22 cellular contexts compared by ENCODE assay signal in the genomic region with DNA sequence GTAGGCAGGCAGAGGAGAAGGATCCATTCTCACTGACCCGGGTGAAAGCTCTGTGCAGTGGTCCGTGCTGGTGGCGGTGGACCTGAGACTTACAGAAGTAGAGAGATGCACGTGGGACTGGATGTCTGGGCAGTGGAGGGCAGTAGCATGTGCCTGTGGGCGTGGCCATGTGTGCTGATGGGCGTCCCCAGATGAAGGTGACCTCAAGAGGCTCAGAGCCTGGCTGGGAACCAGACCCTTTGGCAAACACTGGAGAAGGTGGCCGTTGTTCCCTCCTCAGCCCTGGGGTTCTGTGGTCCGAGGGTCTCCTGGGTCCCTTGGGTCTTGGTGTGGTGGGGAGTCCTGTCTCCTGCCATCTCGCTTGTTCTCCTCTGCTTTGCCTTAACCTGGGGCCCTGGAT. TPM values are rescaled to one million over a fixed set of nuclear protein-coding genes. Genes with fewer than 3 reads are reported as not detected.
DNase-seq lines count a peak whose midpoint lies in the region; ATAC-seq and TF ChIP-seq lines count a peak whose summit lies in the region.
"Had no signal": no experiment of that assay in that cellular context is flagged by ENCODE, and none has a peak within 500 bp of the region (broad histone marks: within the 10 kb centered on the region; RNA-seq: fewer than 3 reads in every experiment).

No MANE protein-coding gene starts in this region.

- H3K36me3 ChIP-seq in stomach = peaks cover 0 to 6% (median 0%) of the 10 kb centered on the region in 4 donors
- H3K36me3 ChIP-seq: SJSA1 had no signal

- ATAC-seq in GM21723 (IDR thresholded peaks at IDR 0.05; ENCODE audit: unreplicated experiment) = no peak

- no peaks in the 10 kb centered on the region for H3K27me3 Mint-ChIP-seq in activated CD4-positive, alpha-beta memory T cell treated with anti-CD3 and anti-CD28 coated beads for 36 hours

- DNase-seq in NCI-H82 (lab: John Stamatoyannopoulos, UW) = peak; percentile 54
- DNase-seq in NCI-H82 treated with DMSO at 0.1 percent for 48 hours (lab: John Stamatoyannopoulos, UW; ENCODE audit: unreplicated experiment) = no peak
- DNase-seq in SK-MEL-5 (ENCODE audit: low read depth, low spot score) = peak; percentile 27
- peak; percentile 29 for DNase-seq in myocyte (ENCODE audit: low read depth)
- peak; percentile 34 for DNase-seq in stomach
- DNase-seq in activated CD4-positive, alpha-beta memory T cell treated with anti-CD3 and anti-CD28 coated beads for 36 hours = no peak
- no peak for DNase-seq in stimulated activated naive CD4-positive, alpha-beta T cell treated with Interleukin-2 at 50 U/mL for 16 hours (lab: John Stamatoyannopoulos, UW)
- DNase-seq: 8988T, ACHN, DMS153, DND-41, Kasumi-1, NCI-H1105, NCI-H2029, NCI-H446 treated with DMSO at 0.1 percent for 48 hours, NCI-H526 treated with DMSO at 0.1 percent for 48 hours, Right ventricle myocardium superior, RPMI8226 had no signal

- no peaks in the 10 kb centered on the region for H3K4me1 Mint-ChIP-seq in activated CD4-positive, alpha-beta memory T cell treated with anti-CD3 and anti-CD28 coated beads for 36 hours (ENCODE audit: low read depth)

- TF ChIP-seq CTCF in stomach (IDR thresholded peaks at IDR 0.05) = no peak

- H3K4me3 Mint-ChIP-seq in activated CD4-positive, alpha-beta memory T cell treated with anti-CD3 and anti-CD28 coated beads for 36 hours = no peak overlapping the region

- in situ Hi-C loops in SK-MEL-5 (cut with HindIII; ENCODE audit: low pct_unique_long_range_greater_than_20kb, low sequenced_read_pairs) = no loop called here

- TF ChIP-seq POLR2A in stomach (IDR thresholded peaks at IDR 0.05) = no peak

- 60 to 79% (median 65%) methylated on average over 9 of the region's 9 CpGs for WGBS in stomach, 5 donors

- H3K27me3 ChIP-seq in stomach = no peaks in the 10 kb centered on the region
- H3K27me3 ChIP-seq: SJSA1 had no signal

- POLR2A ChIA-PET in activated CD4-positive, alpha-beta memory T cell treated with anti-CD3 and anti-CD28 coated beads for 36 hours (lab: Charles Lee) = no interaction called here

- no peak overlapping the region for H3K27ac ChIP-seq in stomach
- H3K27ac ChIP-seq: HL-60, SJSA1 had no signal

- TF ChIP-seq EP300 in stomach (IDR thresholded peaks at IDR 0.05) = no peak

- CTCF ChIA-PET in activated CD4-positive, alpha-beta memory T cell treated with anti-CD3 and anti-CD28 coated beads for 36 hours (lab: Charles Lee) = no interaction called here

- H3K27ac Mint-ChIP-seq in activated CD4-positive, alpha-beta memory T cell treated with anti-CD3 and anti-CD28 coated beads for 36 hours = no peak overlapping the region

- H3K9me3 ChIP-seq in stomach = no peaks in the 10 kb centered on the region
- H3K9me3 ChIP-seq: SJSA1 had no signal

- no peaks in the 10 kb centered on the region for H3K4me1 ChIP-seq in stomach
- H3K4me1 ChIP-seq: SJSA1 had no signal

- no peaks in the 10 kb centered on the region for H3K9me3 Mint-ChIP-seq in activated CD4-positive, alpha-beta memory T cell treated with anti-CD3 and anti-CD28 coated beads for 36 hours

- H3K4me3 ChIP-seq in stomach = no peak overlapping the region
- H3K4me3 ChIP-seq: SJSA1 had no signal

- no peaks in the 10 kb centered on the region for H3K36me3 Mint-ChIP-seq in activated CD4-positive, alpha-beta memory T cell treated with anti-CD3 and anti-CD28 coated beads for 36 hours

- intact Hi-C loops in stomach (cut with DNase I; ENCODE audit: low total_unique reads) = no loop called here
- intact Hi-C loops in activated CD4-positive, alpha-beta memory T cell treated with anti-CD3 and anti-CD28 coated beads for 36 hours (cut with micrococcal nuclease) = no loop called here

RNA-seq across cellular contexts. Expression of a gene that starts 15.6 kb away (rescaled TPM):
- total RNA-seq in SK-MEL-5 (2014; rRNA removed; shearing (Covaris generic)) = 0.35 and 0.66 TPM in 2 replicates
- polyA plus RNA-seq in SK-MEL-5 (2015; cell fraction: cytosol; rRNA removed) = 0.52 and 1.2 TPM in 2 replicates
- polyA plus RNA-seq in SK-MEL-5 (2015; cell fraction: nucleus; rRNA removed) = 0.19 and 2.4 TPM in 2 replicates
- total RNA-seq in myocyte (19.8 and 30.1 TPM in 2 replicates), stomach (10 to 100 TPM in 2 of 5 donors, 1 to 10 TPM in 1, under 1 TPM in 2; 0.58 to 32.7 (median 2.6) TPM)
- polyA plus RNA-seq in myocyte (2012) = 3.6 TPM
- polyA plus RNA-seq in stomach = 1 to 10 TPM in 2 of 3 donors, under 1 TPM in 1; 1.00 to 1.2 (median 1.1) TPM
- total RNA-seq in activated CD4-positive, alpha-beta memory T cell treated with anti-CD3 and anti-CD28 coated beads for 36 hours = under 1 TPM; 0.50 to 0.53 TPM
- total RNA-seq: M059J had no signal

Comparison
In these comparisons a context has a peak if more than half of its experiments do, and no peak if none do; other contexts are left out.
1. DNase-seq: peak in NCI-H82 (single experiment), SK-MEL-5 (single experiment), myocyte (single experiment) and stomach (single experiment); none in NCI-H82 treated with DMSO at 0.1 percent for 48 hours (single experiment), activated CD4-positive, alpha-beta memory T cell treated with anti-CD3 and anti-CD28 coated beads for 36 hours (single experiment) and stimulated activated naive CD4-positive, alpha-beta T cell treated with Interleukin-2 at 50 U/mL for 16 hours (single experiment).